In genomic region chr5:154815684-154816247, GRCh38 we compare ENCODE assay signal across 18 cellular contexts. TPM values are rescaled to one million over a fixed set of nuclear protein-coding genes. Genes with fewer than 3 reads are reported as not detected.
DNase-seq lines count a peak whose midpoint lies in the region; ATAC-seq and TF ChIP-seq lines count a peak whose summit lies in the region.
"Had no signal": no experiment of that assay in that cellular context is flagged by ENCODE, and none has a peak within 500 bp of the region (broad histone marks: within the 10 kb centered on the region; RNA-seq: fewer than 3 reads in every experiment).

No MANE protein-coding gene starts in this region.

- in situ Hi-C loops in transverse colon (cut with MboI; ENCODE audit: low pct_ligation_motif_present in 1 of 4, low pct_unique_long_range_greater_than_20kb in 1 of 4, low sequenced_read_pairs in 3 of 4), result loop anchor here in 1 of 4 donors (25.0 kb wide), 1 partner anchor 353 kb away; no protein-coding TSS in a partner anchor

- CTCF ChIA-PET in CD8-positive, alpha-beta memory T cell (lab: Charles Lee), result no interaction called here
- CTCF ChIA-PET in T-cell (lab: Charles Lee), result no interaction called here

- no peak for TF ChIP-seq EP300 in transverse colon (IDR thresholded peaks at IDR 0.05; ENCODE audit: low read depth)

- ATAC-seq in T-cell (replicated peaks in 1 of 4), result no peak

- peak overlapping the region; percentile 33 to 84 (median 76) for H3K27ac Mint-ChIP-seq in CD8-positive, alpha-beta memory T cell
- H3K27ac Mint-ChIP-seq in T-cell, result peak overlapping the region; percentile 48 to 78
- H3K27ac Mint-ChIP-seq in dendritic cell treated with granulocyte-macrophage colony-stimulating factor and Interleukin-4, amounts not matched to agents 40 ng/mL and 50 ng/mL, for 4 days, result peak overlapping the region; percentile 45
- peak overlapping the region; percentile 96 for H3K27ac Mint-ChIP-seq in nephron progenitor cell

- no peak overlapping the region for H3K27ac ChIP-seq in CD8-positive, alpha-beta memory T cell (ENCODE audit: low read depth, low read length)
- H3K27ac ChIP-seq in transverse colon, result no peak overlapping the region

- intact Hi-C loops in dendritic cell treated with granulocyte-macrophage colony-stimulating factor and Interleukin-4, amounts not matched to agents 40 ng/mL and 50 ng/mL, for 4 days (cut with micrococcal nuclease), result loop anchor here (10.0 kb wide), 1 partner anchor 51 kb away; no protein-coding TSS in a partner anchor
- intact Hi-C loops in transverse colon (cut with DNase I; ENCODE audit: low total_unique reads), result no loop called here

- H3K9me3 Mint-ChIP-seq in CD8-positive, alpha-beta memory T cell, result no peaks in the 10 kb centered on the region
- H3K9me3 Mint-ChIP-seq in T-cell, result no peaks in the 10 kb centered on the region
- H3K9me3 Mint-ChIP-seq in dendritic cell treated with granulocyte-macrophage colony-stimulating factor and Interleukin-4, amounts not matched to agents 40 ng/mL and 50 ng/mL, for 4 days, result no peaks in the 10 kb centered on the region
- H3K9me3 Mint-ChIP-seq in nephron progenitor cell, result no peaks in the 10 kb centered on the region
- H3K9me3 Mint-ChIP-seq: IgD-negative memory B cell had no signal

- H3K9me3 ChIP-seq in CD8-positive, alpha-beta memory T cell (ENCODE audit: low read length), result no peaks in the 10 kb centered on the region
- no peaks in the 10 kb centered on the region for H3K9me3 ChIP-seq in transverse colon
- H3K9me3 ChIP-seq: adrenal gland, tibial artery had no signal

- H3K36me3 Mint-ChIP-seq in CD8-positive, alpha-beta memory T cell, result peaks cover 12 to 65% (median 12%) of the 10 kb centered on the region in 3 donors
- H3K36me3 Mint-ChIP-seq in T-cell (peaks cover 47% of the 10 kb centered on the region), nephron progenitor cell (ENCODE audit: low read depth) (peaks cover 87% of the 10 kb centered on the region)
- H3K36me3 Mint-ChIP-seq in dendritic cell treated with granulocyte-macrophage colony-stimulating factor and Interleukin-4, amounts not matched to agents 40 ng/mL and 50 ng/mL, for 4 days (ENCODE audit: low read depth), result peaks cover 95% of the 10 kb centered on the region

- peaks cover 26% of the 10 kb centered on the region for H3K4me1 ChIP-seq in CD8-positive, alpha-beta memory T cell (ENCODE audit: insufficient read depth, low read length)
- peaks cover 0 to 3% (median 0%) of the 10 kb centered on the region in 4 donors for H3K4me1 ChIP-seq in transverse colon

- TF ChIP-seq POLR2A in transverse colon (IDR thresholded peaks at IDR 0.05), result no peak

- H3K27me3 Mint-ChIP-seq in CD8-positive, alpha-beta memory T cell, result no peaks in the 10 kb centered on the region
- H3K27me3 Mint-ChIP-seq in T-cell (no peaks in the 10 kb centered on the region), nephron progenitor cell (ENCODE audit: low read depth, poor library complexity) (no peaks in the 10 kb centered on the region)
- H3K27me3 Mint-ChIP-seq in dendritic cell treated with granulocyte-macrophage colony-stimulating factor and Interleukin-4, amounts not matched to agents 40 ng/mL and 50 ng/mL, for 4 days, result no peaks in the 10 kb centered on the region
- H3K27me3 Mint-ChIP-seq: IgD-negative memory B cell had no signal

- H3K4me3 Mint-ChIP-seq in CD8-positive, alpha-beta memory T cell, result no peak overlapping the region
- H3K4me3 Mint-ChIP-seq in T-cell (no peak overlapping the region), nephron progenitor cell (no peak overlapping the region)
- H3K4me3 Mint-ChIP-seq in dendritic cell treated with granulocyte-macrophage colony-stimulating factor and Interleukin-4, amounts not matched to agents 40 ng/mL and 50 ng/mL, for 4 days, result no peak overlapping the region
- H3K4me3 Mint-ChIP-seq: IgD-negative memory B cell had no signal

- H3K36me3 ChIP-seq in CD8-positive, alpha-beta memory T cell (ENCODE audit: insufficient read depth, low read length), result peaks cover 17% of the 10 kb centered on the region
- peaks cover 0 to 34% (median 12%) of the 10 kb centered on the region in 4 donors for H3K36me3 ChIP-seq in transverse colon

- TF ChIP-seq CTCF in nephron progenitor cell (IDR thresholded peaks at IDR 0.05), result no peak
- TF ChIP-seq CTCF in transverse colon (IDR thresholded peaks at IDR 0.05), result no peak

- H3K4me1 Mint-ChIP-seq in CD8-positive, alpha-beta memory T cell, result peaks cover 49 to 66% (median 61%) of the 10 kb centered on the region in 3 donors
- H3K4me1 Mint-ChIP-seq in T-cell (peaks cover 35 to 47% (median 47%) of the 10 kb centered on the region in 3 donors), nephron progenitor cell (peaks cover 12% of the 10 kb centered on the region)
- H3K4me1 Mint-ChIP-seq in dendritic cell treated with granulocyte-macrophage colony-stimulating factor and Interleukin-4, amounts not matched to agents 40 ng/mL and 50 ng/mL, for 4 days (ENCODE audit: low read depth), result peaks cover 24% of the 10 kb centered on the region

- H3K27me3 ChIP-seq in CD8-positive, alpha-beta memory T cell (ENCODE audit: insufficient read depth, low read length, poor library complexity, severe bottlenecking), result no peaks in the 10 kb centered on the region
- H3K27me3 ChIP-seq in transverse colon, result no peaks in the 10 kb centered on the region
- H3K27me3 ChIP-seq: adrenal gland, tibial artery had no signal

- DNase-seq in CD8-positive, alpha-beta memory T cell, result no peak
- DNase-seq in T-cell (no peak), nephron progenitor cell (no peak), SKM-1 treated with dmso at 0.1 percent for 144 hours (lab: John Stamatoyannopoulos, UW; ENCODE audit: unreplicated experiment) (no peak), transverse colon (no peak)
- DNase-seq in stimulated activated naive CD4-positive, alpha-beta T cell treated with Interleukin-2 at 50 U/mL for 16 hours (lab: John Stamatoyannopoulos, UW), result no peak
- DNase-seq: central memory CD4-positive, alpha-beta T cell; DMS79 treated with DMSO at 0.1 percent for 48 hours; effector CD8-positive, alpha-beta T cell; kidney glomerular epithelial cell; NCI-H2029; NCI-H446 treated with DMSO at 0.1 percent for 48 hours; occipital lobe; stimulated activated CD4-positive, alpha-beta T cell treated with anti-CD3 and anti-CD28 coated beads, Interleukin-2, amount 100 ng/mL, for 48 hours; tibial artery had no signal

- WGBS in transverse colon (ENCODE audit: low coverage in 1 of 2), 2 donors, result 78 to 100% methylated on average over 1 to 5 of the region's 5 CpGs

- H3K4me3 ChIP-seq in CD8-positive, alpha-beta memory T cell (ENCODE audit: low read length), result no peak overlapping the region
- no peak overlapping the region for H3K4me3 ChIP-seq in transverse colon
- H3K4me3 ChIP-seq: adrenal gland, tibial artery had no signal

- POLR2A ChIA-PET in CD8-positive, alpha-beta memory T cell (lab: Charles Lee), result no interaction called here
- POLR2A ChIA-PET in T-cell (lab: Charles Lee), result no interaction called here

RNA-seq across cellular contexts. Expression of gene FAXDC2, which starts 34.6 kb away (rescaled TPM):
- under 1 TPM in 1 of 2 experiments, not detected in 1; 0.18 TPM for total RNA-seq in CD8-positive, alpha-beta memory T cell
- 1.0 TPM for polyA plus RNA-seq in CD8-positive, alpha-beta memory T cell
- total RNA-seq in T-cell (under 1 TPM in 4 of 5 donors, not detected in 1; 0.29 to 0.44 (median 0.38) TPM), transverse colon (10 to 100 TPM; 10.3 to 54.8 (median 27.4) TPM)

RNA-seq across cellular contexts. Expression of gene CNOT8, which starts 42.7 kb away (rescaled TPM):
- 10 to 100 TPM; 47.7 to 52.7 TPM for total RNA-seq in CD8-positive, alpha-beta memory T cell
- 154 TPM for polyA plus RNA-seq in CD8-positive, alpha-beta memory T cell
- total RNA-seq in T-cell (100 to 1,000 TPM in 3 of 5 donors, 10 to 100 TPM in 2; 85.9 to 113 (median 100) TPM), transverse colon (10 to 100 TPM; 64.3 to 97.3 (median 78.9) TPM)

Comparison
In these comparisons a context has a peak if more than half of its experiments do, and no peak if none do; other contexts are left out.
1. H3K27ac Mint-ChIP-seq: peak in every context shown above with its lines; median percentile 96 in nephron progenitor cell; 76 in CD8-positive, alpha-beta memory T cell; 63 in T-cell; 45 in dendritic cell treated with granulocyte-macrophage colony-stimulating factor and Interleukin-4, amounts not matched to agents 40 ng/mL and 50 ng/mL, for 4 days.
2. RNA of gene FAXDC2, which starts 34.6 kb away (total RNA-seq): 10.3 to 54.8 TPM in transverse colon; 0.29 to 0.44 TPM in T-cell and 0.18 TPM in CD8-positive, alpha-beta memory T cell; every median in the first group is over 4 times any median in the second.